In genomic region chr11:66451663-66452062, GRCh38 we compare ENCODE assay signal across 31 cellular contexts. TPM values are rescaled to one million over a fixed set of nuclear protein-coding genes. Genes with fewer than 3 reads are reported as not detected.
"Had no signal": no experiment of that assay in that cellular context is flagged by ENCODE, and none has a peak within 500 bp of the region (broad histone marks: within the 10 kb centered on the region; RNA-seq: fewer than 3 reads in every experiment).

No MANE protein-coding gene starts in this region.

- H3K4me1 ChIP-seq: neural progenitor cell, psoas muscle, spleen, suprapubic skin, testis, tibial artery, transverse colon, upper lobe of right lung, uterus had no signal

- DNase-seq: natural killer cell; occipital lobe; ovary; psoas muscle; right cardiac atrium; spleen; stimulated activated CD4-positive, alpha-beta T cell treated with anti-CD3 and anti-CD28 coated beads, Interleukin-12 subunit alpha, Interleukin-12 subunit beta, amount 100 ng/mL, for 4 hours; stimulated activated CD4-positive, alpha-beta T cell treated with anti-CD3 and anti-CD28 coated beads, Interleukin-1b, Interleukin-23, amount 100 ng/mL, for 48 hours; stimulated activated CD4-positive, alpha-beta T cell treated with anti-CD3 and anti-CD28 coated beads, Interleukin-4, amount 100 ng/mL, for 1 hour; stimulated activated CD4-positive, alpha-beta T cell treated with anti-CD3 and anti-CD28 coated beads, Interleukin-4, amount 100 ng/mL, for 4 hours; stimulated activated CD8-positive, alpha-beta memory T cell treated with anti-CD3 and anti-CD28 coated beads, Interleukin-4, amount 100 ng/mL, for 48 hours; stimulated activated naive CD4-positive, alpha-beta T cell; stimulated activated naive CD8-positive, alpha-beta T cell treated with anti-CD3 and anti-CD28 coated beads, Interleukin-15, amount 100 ng/mL, for 72 hours; stimulated activated naive CD8-positive, alpha-beta T cell treated with anti-CD3 and anti-CD28 coated beads, Interleukin-15, Interleukin-2, amounts not matched to agents 100 U/mL and 50 U/mL, for 24 hours; substantia nigra; testis; tibial artery; transverse colon; upper lobe of right lung; uterus had no signal

- H3K4me2 ChIP-seq: neural progenitor cell, smooth muscle cell had no signal

- H2AFZ ChIP-seq: neural progenitor cell, parathyroid adenoma had no signal

- H3K9me3 ChIP-seq: ovary, psoas muscle, spleen, suprapubic skin, testis, tibial artery, transverse colon, upper lobe of right lung, uterus had no signal

- H3K27ac Mint-ChIP-seq: natural killer cell; nephron; neural progenitor cell; progenitor cell of endocrine pancreas; stimulated activated memory B cell treated with anti-CD40 and anti-IgM and Interleukin-4, amounts not matched to agents 10 μg/mL and 1 μg/mL and 100 μg/mL, for 72 hours; type B pancreatic cell had no signal

- H3K9me3 Mint-ChIP-seq: natural killer cell, nephron, type B pancreatic cell had no signal

- H3K4me3 ChIP-seq: neural progenitor cell, ovary, psoas muscle, skin epidermis, smooth muscle cell, spleen, suprapubic skin, testis, tibial artery, transverse colon, upper lobe of right lung, uterus had no signal

- H3K36me3 Mint-ChIP-seq: natural killer cell; neural progenitor cell; stimulated activated memory B cell treated with anti-CD40 and anti-IgM and Interleukin-4, amounts not matched to agents 10 μg/mL and 1 μg/mL and 100 μg/mL, for 72 hours; type B pancreatic cell had no signal

- ATAC-seq: natural killer cell; psoas muscle; right cardiac atrium; sciatic nerve; stimulated activated memory B cell treated with anti-CD40 and anti-IgM and Interleukin-4, amounts not matched to agents 10 μg/mL and 1 μg/mL and 100 μg/mL, for 72 hours; stimulated activated naive CD8-positive, alpha-beta T cell treated with anti-CD3 and anti-CD28 coated beads, Interleukin-15, amount 100 ng/mL, for 72 hours; stimulated activated naive CD8-positive, alpha-beta T cell treated with anti-CD3 and anti-CD28 coated beads, Interleukin-15, Interleukin-2, amounts not matched to agents 100 U/mL and 50 U/mL, for 24 hours; upper lobe of right lung had no signal

- H3K36me3 ChIP-seq: neural progenitor cell, ovary, spleen, suprapubic skin, tibial artery, transverse colon, upper lobe of right lung, uterus had no signal

- H3K4me1 Mint-ChIP-seq: stimulated activated memory B cell treated with anti-CD40 and anti-IgM and Interleukin-4, amounts not matched to agents 10 μg/mL and 1 μg/mL and 100 μg/mL, for 72 hours had no signal

- H3K4me3 Mint-ChIP-seq: natural killer cell; nephron; neural progenitor cell; stimulated activated memory B cell treated with anti-CD40 and anti-IgM and Interleukin-4, amounts not matched to agents 10 μg/mL and 1 μg/mL and 100 μg/mL, for 72 hours; stimulated activated naive CD8-positive, alpha-beta T cell treated with anti-CD3 and anti-CD28 coated beads, Interleukin-15, amount 100 ng/mL, for 72 hours; type B pancreatic cell had no signal

- H3K27ac ChIP-seq: neural progenitor cell, ovary, parathyroid adenoma, psoas muscle, skin epidermis, spleen, suprapubic skin, testis, tibial artery, transverse colon, upper lobe of right lung, uterus had no signal

- H3K27me3 ChIP-seq: ovary, spleen, suprapubic skin, testis, tibial artery, transverse colon, upper lobe of right lung, uterus had no signal

- H3K79me2 ChIP-seq: parathyroid adenoma had no signal

- H3K9ac ChIP-seq: neural progenitor cell, parathyroid adenoma had no signal

RNA-seq across cellular contexts. Expression of gene NPAS4, which starts 30.8 kb away (rescaled TPM):
- total RNA-seq: natural killer cell, progenitor cell of endocrine pancreas, psoas muscle, renal cortical epithelial cell, sciatic nerve, suprapubic skin, upper lobe of right lung had no signal
